1 cellular context compared by ENCODE assay signal in genomic region chr11:94632356-94632755, GRCh38.
TF ChIP-seq lines count a peak whose summit lies in the region.

No MANE protein-coding gene starts in this region.

TF ChIP-seq in GM23338, 12 proteins besides CTCF, POLR2A, EP300 and RAD21 (continued from another document):
- TF ChIP-seq REST (IDR thresholded peaks at IDR 0.05; ENCODE audit: unreplicated experiment) (no peak), NANOG (IDR thresholded peaks at IDR 0.05; ENCODE audit: borderline replicate concordance) (no peak), JUNB (IDR thresholded peaks at IDR 0.05; ENCODE audit: unreplicated experiment) (no peak), CREB1 (CRISPR knock-in tag; IDR thresholded peaks at IDR 0.05; ENCODE audit: low read depth) (no peak), EZH2 (IDR thresholded peaks at IDR 0.05; ENCODE audit: low read depth, unreplicated experiment) (no peak), STAT1 (IDR thresholded peaks at IDR 0.05; ENCODE audit: unreplicated experiment) (no peak), ZNF462 (CRISPR knock-in tag; IDR thresholded peaks at IDR 0.05) (no peak)
